8 cellular contexts compared by ENCODE assay signal in the genomic region with DNA sequence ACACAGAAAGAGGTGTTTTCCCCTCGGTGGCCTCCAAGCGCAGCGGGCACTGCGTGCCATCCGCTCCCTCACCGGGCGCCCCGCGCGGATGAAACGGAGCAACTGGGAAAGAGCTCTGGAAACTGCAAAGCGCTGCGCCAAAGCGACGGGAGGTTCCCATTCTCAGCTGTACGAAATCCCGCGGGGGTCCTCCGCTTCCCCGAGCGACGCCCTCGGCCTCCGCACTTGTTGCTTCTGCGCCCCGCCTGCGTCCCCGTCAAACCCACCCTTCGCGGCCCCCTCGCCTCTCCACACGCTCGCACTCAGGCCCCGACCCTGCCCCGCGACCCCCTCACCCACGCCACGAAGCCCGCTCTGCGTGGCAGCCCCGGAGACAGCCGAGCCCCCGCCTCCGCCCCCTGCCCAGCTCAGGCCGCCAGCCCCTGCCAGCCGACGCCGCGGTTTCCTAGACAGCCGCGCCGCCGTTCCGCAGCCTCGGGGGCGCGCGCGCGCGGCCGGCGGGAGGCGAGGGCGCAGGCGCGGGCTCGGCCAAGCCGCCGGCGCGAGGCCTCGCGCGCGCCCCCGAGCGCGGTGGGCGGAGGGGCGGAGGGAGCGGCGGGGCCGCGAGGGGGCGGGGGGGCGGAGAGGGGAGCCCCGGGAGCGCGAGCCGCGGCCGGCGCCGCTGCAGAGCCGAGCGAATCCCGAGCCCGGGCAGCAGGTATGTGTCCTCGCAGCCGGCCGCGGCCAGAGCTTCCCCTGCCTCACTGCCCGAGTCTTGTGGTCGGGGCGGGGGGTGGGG. TPM values are rescaled to one million over a fixed set of nuclear protein-coding genes. Genes with fewer than 3 reads are reported as not detected.
DNase-seq lines count a peak whose midpoint lies in the region; ATAC-seq and TF ChIP-seq lines count a peak whose summit lies in the region.

A gene with protein sequence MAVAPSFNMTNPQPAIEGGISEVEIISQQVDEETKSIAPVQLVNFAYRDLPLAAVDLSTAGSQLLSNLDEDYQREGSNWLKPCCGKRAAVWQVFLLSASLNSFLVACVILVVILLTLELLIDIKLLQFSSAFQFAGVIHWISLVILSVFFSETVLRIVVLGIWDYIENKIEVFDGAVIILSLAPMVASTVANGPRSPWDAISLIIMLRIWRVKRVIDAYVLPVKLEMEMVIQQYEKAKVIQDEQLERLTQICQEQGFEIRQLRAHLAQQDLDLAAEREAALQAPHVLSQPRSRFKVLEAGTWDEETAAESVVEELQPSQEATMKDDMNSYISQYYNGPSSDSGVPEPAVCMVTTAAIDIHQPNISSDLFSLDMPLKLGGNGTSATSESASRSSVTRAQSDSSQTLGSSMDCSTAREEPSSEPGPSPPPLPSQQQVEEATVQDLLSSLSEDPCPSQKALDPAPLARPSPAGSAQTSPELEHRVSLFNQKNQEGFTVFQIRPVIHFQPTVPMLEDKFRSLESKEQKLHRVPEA (plus strand): TSS at position 666 of the 778 bp plus-strand sequence. CDS start 74,279 bp downstream, outside the sequence.

- peak within 1 kb of the TSS; percentile 83 for H3K27ac Mint-ChIP-seq in progenitor cell of endocrine pancreas

- no peaks in the 10 kb centered on the region for H4K20me1 ChIP-seq in hepatocyte (ENCODE audit: insufficient read depth, poor library complexity, severe bottlenecking)

- no peaks in the 10 kb centered on the region for H3K9me3 Mint-ChIP-seq in progenitor cell of endocrine pancreas (ENCODE audit: low read depth)

- peak within 1 kb of the TSS in 1 of 5 donors; percentile 68 for H3K27ac ChIP-seq in adrenal gland
- no peak within 1 kb of the TSS for H3K27ac ChIP-seq in hepatocyte

- no peaks in the 10 kb centered on the region for H3K36me3 ChIP-seq in adrenal gland (replicated peaks in 1 of 2)
- H3K36me3 ChIP-seq in hepatocyte (replicated peaks; ENCODE audit: insufficient read depth, low read depth), result no peaks in the 10 kb centered on the region

- H3K4me3 ChIP-seq in adrenal gland, result peak within 1 kb of the TSS in 3 of 4 donors; percentile 6 to 81 (median 65)
- peak within 1 kb of the TSS; percentile 88 for H3K4me3 ChIP-seq in hepatocyte

- H3K4me1 ChIP-seq in adrenal gland (replicated peaks in 1 of 2) (peaks cover 0 to 14% of the 10 kb centered on the region in 2 donors), hepatocyte (ENCODE audit: insufficient read depth) (no peaks in the 10 kb centered on the region)

- H3K27me3 Mint-ChIP-seq in progenitor cell of endocrine pancreas, result peaks cover 49% of the 10 kb centered on the region

- no peaks in the 10 kb centered on the region for H3K9me3 ChIP-seq in adrenal gland (replicated peaks in 1 of 3)
- no peaks in the 10 kb centered on the region for H3K9me3 ChIP-seq in hepatocyte (ENCODE audit: low read depth)

- peak in 1 of 2 donors; percentile 33 for TF ChIP-seq POLR2A in adrenal gland (IDR thresholded peaks at IDR 0.05)

- H3K79me2 ChIP-seq in hepatocyte, result no peaks in the 10 kb centered on the region

- no peaks in the 10 kb centered on the region for H3K36me3 Mint-ChIP-seq in progenitor cell of endocrine pancreas (ENCODE audit: insufficient read depth)

- WGBS in adrenal gland, 4 donors, result 1% methylated on average over 21 to 106 of the region's 106 CpGs
- under 1% methylated on average over 20 of the region's 106 CpGs for WGBS in hepatocyte (ENCODE audit: low lambda C conversion rate, missing lambda C conversion rate)

- intact Hi-C loops in adrenal gland (cut with DNase I), result loop anchor here (2.0 to 5.0 kb wide), 2 partner anchors 78 to 81 kb away; no protein-coding TSS in a partner anchor

- H3K4me2 ChIP-seq in hepatocyte, result peak within 1 kb of the TSS; percentile 97

- no peaks in the 10 kb centered on the region for H3K9me2 ChIP-seq in hepatocyte (replicated peaks; ENCODE audit: insufficient read depth)

- DNase-seq in Ammon's horn (ENCODE audit: low spot score), result peak; percentile 48
- DNase-seq in NCI-H774 (lab: John Stamatoyannopoulos, UW), result peak; percentile 73
- DNase-seq in adrenal gland, result peak; percentile 40 to 65 (median 54)
- DNase-seq in hepatocyte (ENCODE audit: low spot score), result peak; percentile 89
- DNase-seq in progenitor cell of endocrine pancreas (ENCODE audit: low spot score, unreplicated experiment), result peak; percentile 62
- DNase-seq in effector CD8-positive, alpha-beta T cell (lab: John Stamatoyannopoulos, UW), result no peak

- ATAC-seq in GM18502 (IDR thresholded peaks at IDR 0.05; ENCODE audit: poor library complexity, unreplicated experiment), result peak; percentile 33
- ATAC-seq in GM18520 (IDR thresholded peaks at IDR 0.05; ENCODE audit: unreplicated experiment), result no peak

- H3K4me1 Mint-ChIP-seq in progenitor cell of endocrine pancreas (ENCODE audit: low read depth), result peaks cover 10% of the 10 kb centered on the region

- TF ChIP-seq CTCF in adrenal gland (IDR thresholded peaks at IDR 0.05) (no peak), hepatocyte (IDR thresholded peaks at IDR 0.05; ENCODE audit: poor library complexity) (no peak), progenitor cell of endocrine pancreas (IDR thresholded peaks at IDR 0.05; ENCODE audit: unreplicated experiment) (peak; percentile 46)

- no peaks in the 10 kb centered on the region for H3K27me3 ChIP-seq in adrenal gland
- peaks cover 28% of the 10 kb centered on the region for H3K27me3 ChIP-seq in hepatocyte

- H2AFZ ChIP-seq in hepatocyte, result peak within 1 kb of the TSS; percentile 92

- peak within 1 kb of the TSS; percentile 87 for H3K4me3 Mint-ChIP-seq in progenitor cell of endocrine pancreas (ENCODE audit: low read depth)

RNA-seq across cellular contexts. Expression of the gene that starts here (rescaled TPM):
- 10 to 100 TPM in 1 of 8 donors, 1 to 10 TPM in 7; 1.3 to 13.5 (median 4.3) TPM for total RNA-seq in adrenal gland
- 1 to 10 TPM; 2.5 to 8.0 (median 6.4) TPM for polyA plus RNA-seq in adrenal gland
- total RNA-seq in hepatocyte, result 1.8 and 1.9 TPM in 2 replicates
- polyA plus RNA-seq in hepatocyte, result 0.39 and 0.77 TPM in 2 replicates
- 0.50 and 0.82 TPM in 2 replicates for total RNA-seq in progenitor cell of endocrine pancreas

Comparison
In these comparisons a context has a peak if more than half of its experiments do, and no peak if none do; other contexts are left out.
1. Peak in DNase-seq in progenitor cell of endocrine pancreas; RNA of the gene not detected or under 1 TPM.